In genomic region chr6:11885159-11885558, GRCh38 we compare ENCODE assay signal across 27 cellular contexts.
"Had no signal": no experiment of that assay in that cellular context is flagged by ENCODE, and none has a peak within 500 bp of the region (broad histone marks: within the 10 kb centered on the region; RNA-seq: fewer than 3 reads in every experiment).

No MANE protein-coding gene starts in this region.

- DNase-seq: activated B cell treated with CpG ODN at 0.5 μM for 24 hours; activated CD4-positive, alpha-beta T cell treated with anti-CD3 and anti-CD28 coated beads for 48 hours; activated CD4-positive, alpha-beta T cell treated with anti-CD3 and anti-CD28 coated beads, Interleukin-2, amount 50 U/mL, for 1 hour; activated CD4-positive, alpha-beta T cell treated with anti-CD3 and anti-CD28 coated beads, Interleukin-2, amount 50 U/mL, for 48 hours; activated CD8-positive, alpha-beta memory T cell treated with anti-CD3 and anti-CD28 coated beads, Interleukin-2, amount 50 U/mL, for 48 hours; activated gamma-delta T cell treated with Interleukin-2 at 50 U/mL for 16 hours; activated naive CD4-positive, alpha-beta T cell treated with anti-CD3 and anti-CD28 coated beads, Interleukin-2, amount 50 U/mL, for 16 hours; activated naive CD4-positive, alpha-beta T cell treated with Interleukin-2 at 50 U/mL for 16 hours; activated T-cell treated with anti-CD3 and anti-CD28 coated beads for 4 hours; activated T-cell treated with anti-CD3 and anti-CD28 coated beads, Interleukin-2, amount 50 U/mL, for 4 hours; central memory CD4-positive, alpha-beta T cell; cerebellar nuclear complex; colonic mucosa; effector CD8-positive, alpha-beta T cell; esophagus squamous epithelium; foreskin melanocyte; heart right ventricle; T-helper 1 cell; T-helper 17 cell; T1000; WERI-Rb-1 had no signal

- ATAC-seq: activated CD4-positive, CD25-positive, alpha-beta regulatory T cell treated with anti-CD3 and anti-CD28 coated beads, Interleukin-2, amount 50 U/mL, for 24 hours; activated T-cell treated with anti-CD3 and anti-CD28 coated beads, Interleukin-2, amount 50 U/mL, for 4 hours; gastroesophageal sphincter; heart right ventricle; T-helper 17 cell had no signal

- H3K27ac Mint-ChIP-seq: activated B cell treated with CpG ODN at 0.5 μM for 24 hours; activated naive CD8-positive, alpha-beta T cell; activated T-helper 1 cell treated with anti-CD3 and anti-CD28 coated beads, Interleukin-12 subunit alpha, Interleukin-12 subunit beta, Interleukin-2, Interleukin-4 antibody, amounts not matched to agents 30 ng/mL and 10 ng/mL and 1 ng/mL, durations not matched to agents 14 hours and 24 hours and 36 hours; brain; T-helper 17 cell; T-helper 2 cell treated with Interferon-gamma antibody and Interleukin-4, amounts not matched to agents 5 μg/mL and 100 μg/mL, for 36 hours had no signal

- H3K27me3 Mint-ChIP-seq: activated B cell treated with CpG ODN at 0.5 μM for 24 hours; activated naive CD8-positive, alpha-beta T cell; T-helper 17 cell had no signal

- H3K4me3 Mint-ChIP-seq: activated B cell treated with CpG ODN at 0.5 μM for 24 hours; activated naive CD8-positive, alpha-beta T cell; activated T-cell treated with anti-CD3 and anti-CD28 coated beads, Interleukin-2, amount 50 U/mL, for 4 hours; activated T-helper 1 cell treated with anti-CD3 and anti-CD28 coated beads, Interleukin-12 subunit alpha, Interleukin-12 subunit beta, Interleukin-2, Interleukin-4 antibody, amounts not matched to agents 30 ng/mL and 10 ng/mL and 1 ng/mL, durations not matched to agents 14 hours and 24 hours and 36 hours; brain; T-helper 17 cell; T-helper 2 cell treated with Interferon-gamma antibody and Interleukin-4, amounts not matched to agents 5 μg/mL and 100 μg/mL, for 36 hours had no signal

- H3K4me1 Mint-ChIP-seq: activated B cell treated with CpG ODN at 0.5 μM for 24 hours, T-helper 17 cell had no signal
